In genomic region chr2:29455202-29455885, GRCh38 we compare ENCODE assay signal across 17 cellular contexts.
DNase-seq lines count a peak whose midpoint lies in the region; ATAC-seq, FAIRE-seq and TF ChIP-seq lines count a peak whose summit lies in the region.
"Had no signal": no experiment of that assay in that cellular context is flagged by ENCODE, and none has a peak within 500 bp of the region (broad histone marks: within the 10 kb centered on the region; RNA-seq: fewer than 3 reads in every experiment).

No MANE protein-coding gene starts in this region.

- BruUV-seq in Caco-2 (replicated peaks; lab: Mats Ljungman, UMichigan) (no TSS peak), PC-9 (replicated peaks; lab: Mats Ljungman, UMichigan) (no TSS peak)

- no peaks in the 10 kb centered on the region for H3F3A ChIP-seq in neural progenitor cell (ENCODE audit: low read depth)
- H3F3A ChIP-seq in PC-9 (ENCODE audit: insufficient read depth, low read depth): no peaks in the 10 kb centered on the region

- H3K9me3 Mint-ChIP-seq in neural progenitor cell (no peaks in the 10 kb centered on the region), Caco-2 (ENCODE audit: unreplicated experiment) (no peaks in the 10 kb centered on the region)
- H3K9me3 Mint-ChIP-seq: activated T-cell treated with anti-CD3 and anti-CD28 coated beads, Interleukin-2, amount 50 U/mL, for 24 hours had no signal

- DNase-seq in DMS79 treated with DMSO at 0.1 percent for 48 hours (lab: John Stamatoyannopoulos, UW) (peak; percentile 47), NCI-H2227 treated with DMSO at 0.1 percent for 48 hours (lab: John Stamatoyannopoulos, UW) (peak; percentile 83), H1 (ENCODE audit: low read depth in 1 of 2, low spot score in 2 of 2) (no peak), neural progenitor cell (ENCODE audit: low spot score) (no peak), 8988T (no peak), Caco-2 (no peak), PC-9 (no peak)
- DNase-seq: activated CD4-positive, CD25-positive, alpha-beta regulatory T cell treated with anti-CD3 and anti-CD28 coated beads, Interleukin-2, amount 50 U/mL, for 72 hours; activated T-cell treated with anti-CD3 and anti-CD28 coated beads, Interleukin-2, amount 50 U/mL, for 24 hours; DND-41; posterior cingulate gyrus; T-helper 1 cell had no signal

- no peak for TF ChIP-seq RAD21 in H1 (IDR thresholded peaks at IDR 0.05 in 1 of 2, conservative IDR thresholded peaks at IDR 0.05 in 1 of 2; ENCODE audit: low read depth in 2 of 2, low read length in 2 of 2)

- H2BK5ac ChIP-seq in H1 (ENCODE audit: low read depth, low read length): no peak overlapping the region

- H3K4me1 Mint-ChIP-seq in neural progenitor cell (peaks cover 25% of the 10 kb centered on the region), Caco-2 (ENCODE audit: low read depth, unreplicated experiment) (no peaks in the 10 kb centered on the region)

- no peaks in the 10 kb centered on the region for H3K79me1 ChIP-seq in H1 (ENCODE audit: low read depth, low read length)

- H3K4ac ChIP-seq in H1 (replicated peaks; ENCODE audit: insufficient read length, low read depth, low read length): no peak overlapping the region

- H2BK20ac ChIP-seq in H1 (ENCODE audit: low read length): no peak overlapping the region

- no peaks in the 10 kb centered on the region for H3K36me3 ChIP-seq in H1 (ENCODE audit: control insufficient read depth in 2 of 4, insufficient read depth in 4 of 4, low read length in 3 of 4)
- no peaks in the 10 kb centered on the region for H3K36me3 ChIP-seq in neural progenitor cell
- no peaks in the 10 kb centered on the region for H3K36me3 ChIP-seq in Caco-2 (ENCODE audit: control insufficient read depth, insufficient read depth, low read length)
- H3K36me3 ChIP-seq in PC-9 (ENCODE audit: low read depth): no peaks in the 10 kb centered on the region
- H3K36me3 ChIP-seq: gastroesophageal sphincter, tibial nerve had no signal

- H3K4me2 ChIP-seq in H1 (ENCODE audit: insufficient read depth in 1 of 2, low read depth in 2 of 2, low read length in 2 of 2) (no peak overlapping the region), neural progenitor cell (no peak overlapping the region), PC-9 (no peak overlapping the region)

- H3K27ac ChIP-seq in H1 (ENCODE audit: low read depth, low read length): no peak overlapping the region
- no peak overlapping the region for H3K27ac ChIP-seq in neural progenitor cell
- H3K27ac ChIP-seq in PC-9: no peak overlapping the region
- H3K27ac ChIP-seq: gastroesophageal sphincter had no signal

- H4K8ac ChIP-seq in H1 (ENCODE audit: extremely low read depth, insufficient read depth, low read length): no peak overlapping the region

- no peaks in the 10 kb centered on the region for H3K27me3 ChIP-seq in H1 (replicated peaks in 1 of 4; ENCODE audit: control insufficient read depth in 3 of 4, extremely low read depth in 1 of 4, insufficient read depth in 3 of 4, low read length in 3 of 4)
- H3K27me3 ChIP-seq in neural progenitor cell: no peaks in the 10 kb centered on the region
- H3K27me3 ChIP-seq in Caco-2 (replicated peaks; ENCODE audit: control insufficient read depth, insufficient read depth, low read length): no peaks in the 10 kb centered on the region
- H3K27me3 ChIP-seq in PC-9 (ENCODE audit: insufficient read depth, low read depth): peaks cover 42% of the 10 kb centered on the region
- H3K27me3 ChIP-seq: gastroesophageal sphincter, tibial nerve had no signal

- H3K27ac Mint-ChIP-seq in neural progenitor cell (peak overlapping the region; percentile 16), Caco-2 (ENCODE audit: unreplicated experiment) (no peak overlapping the region)
- H3K27ac Mint-ChIP-seq: activated T-cell treated with anti-CD3 and anti-CD28 coated beads, Interleukin-2, amount 50 U/mL, for 24 hours had no signal

- H4K5ac ChIP-seq in H1 (ENCODE audit: insufficient read length, low read depth, low read length): no peak overlapping the region

- H2BK15ac ChIP-seq in H1 (ENCODE audit: low read length): peak overlapping the region; percentile 8; the same call in 1 of the 2 replicates

- H3K14ac ChIP-seq in H1 (ENCODE audit: insufficient read length): no peak overlapping the region

- H3K23ac ChIP-seq in H1 (ENCODE audit: insufficient read length): no peak overlapping the region

- no peaks in the 10 kb centered on the region for H3K36me3 Mint-ChIP-seq in neural progenitor cell
- no peaks in the 10 kb centered on the region for H3K36me3 Mint-ChIP-seq in Caco-2 (ENCODE audit: insufficient read depth, unreplicated experiment)

- FAIRE-seq in H1 (lab: Jason Lieb, UNC): no peak
- FAIRE-seq: GM12891, keratinocyte had no signal

- POLR2A ChIA-PET in H1 (lab: Charles Lee; ENCODE audit: partially characterized antibody): no interaction called here
- POLR2A ChIA-PET in Caco-2 (lab: Charles Lee): no interaction called here
- POLR2A ChIA-PET in PC-9 (lab: Charles Lee; ENCODE audit: unreplicated experiment): no interaction called here

- no peak overlapping the region for H3K56ac ChIP-seq in H1 (replicated peaks; ENCODE audit: insufficient read length, low read depth, low read length)

- H3K4me3 Mint-ChIP-seq in neural progenitor cell (no peak overlapping the region), Caco-2 (ENCODE audit: unreplicated experiment) (no peak overlapping the region)
- H3K4me3 Mint-ChIP-seq: activated T-cell treated with anti-CD3 and anti-CD28 coated beads, Interleukin-2, amount 50 U/mL, for 24 hours had no signal

- H4K91ac ChIP-seq in H1 (replicated peaks; ENCODE audit: insufficient read length, low read length): no peak overlapping the region

- H3K4me3 ChIP-seq in H1 (ENCODE audit: extremely low read depth in 1 of 4, insufficient read depth in 2 of 4, low read depth in 3 of 4, low read length in 4 of 4): no peak overlapping the region
- no peak overlapping the region for H3K4me3 ChIP-seq in neural progenitor cell
- H3K4me3 ChIP-seq in Caco-2 (ENCODE audit: low read depth, low read length): no peak overlapping the region
- no peak overlapping the region for H3K4me3 ChIP-seq in PC-9
- H3K4me3 ChIP-seq: gastroesophageal sphincter, tibial nerve had no signal

- CTCF ChIA-PET in H1 (lab: Charles Lee; ENCODE audit: partially characterized antibody) (interaction anchor here (0.6 to 0.8 kb wide), 2 partner anchors 266 to 393 kb away, joined by 3 read pairs; no protein-coding TSS in a partner anchor), Caco-2 (lab: Charles Lee) (no interaction called here), PC-9 (lab: Charles Lee) (no interaction called here)

- no peaks in the 10 kb centered on the region for H3K4me1 ChIP-seq in H1 (replicated peaks in 1 of 4; ENCODE audit: control insufficient read depth in 3 of 4, insufficient read depth in 4 of 4, low read length in 3 of 4)
- H3K4me1 ChIP-seq in neural progenitor cell: peaks cover 10% of the 10 kb centered on the region
- H3K4me1 ChIP-seq in Caco-2: no peaks in the 10 kb centered on the region
- no peaks in the 10 kb centered on the region for H3K4me1 ChIP-seq in PC-9 (replicated peaks; ENCODE audit: insufficient read depth)
- H3K4me1 ChIP-seq: gastroesophageal sphincter had no signal

- H3K9me2 ChIP-seq in PC-9 (ENCODE audit: insufficient read depth): no peaks in the 10 kb centered on the region

- no peak overlapping the region for H2AK5ac ChIP-seq in H1 (ENCODE audit: low read depth, low read length)

- TF ChIP-seq POLR2A in H1 (IDR thresholded peaks at IDR 0.05; ENCODE audit: control extremely low read depth in 1 of 2, low read depth in 2 of 2, low read length in 2 of 2): no peak

- 95% methylated on average over 6 of the region's 6 CpGs; no CpG with 5 or more reads in 1 of the 2 experiments for WGBS in H1 (ENCODE audit: extremely low coverage in 1 of 2, insufficient coverage in 1 of 2, insufficient read length in 1 of 2, insufficient replicate concordance in 2 of 2, low coverage in 1 of 2, low lambda C conversion rate in 2 of 2, missing lambda C conversion rate in 1 of 2), 2 experiments

- no peak for TF ChIP-seq EP300 in H1 (IDR thresholded peaks at IDR 0.05; ENCODE audit: borderline replicate concordance in 1 of 2, low read depth in 2 of 2, low read length in 2 of 2)

- TF ChIP-seq CTCF in H1 (IDR thresholded peaks at IDR 0.05; ENCODE audit: control extremely low read depth in 1 of 3, insufficient read depth in 1 of 3, low read depth in 1 of 3, low read length in 3 of 3) (no peak), neural progenitor cell (IDR thresholded peaks at IDR 0.05) (no peak), Caco-2 (IDR thresholded peaks at IDR 0.05; ENCODE audit: insufficient read depth in 1 of 2, low read depth in 1 of 2, low read length in 1 of 2, severe bottlenecking in 1 of 2, unreplicated experiment in 1 of 2) (no peak), PC-9 (conservative IDR thresholded peaks at IDR 0.05) (no peak)

- no peak for ATAC-seq in HG03442 (IDR thresholded peaks at IDR 0.05; ENCODE audit: unreplicated experiment)
- ATAC-seq: gastroesophageal sphincter had no signal

- H2BK120ac ChIP-seq in H1 (replicated peaks; ENCODE audit: low read depth, low read length): no peak overlapping the region

- H4K20me1 ChIP-seq in H1 (replicated peaks in 1 of 2; ENCODE audit: control insufficient read depth in 1 of 2, insufficient read depth in 2 of 2, low read length in 2 of 2) (no peaks in the 10 kb centered on the region), neural progenitor cell (ENCODE audit: low read depth) (no peaks in the 10 kb centered on the region), PC-9 (ENCODE audit: insufficient read depth) (no peaks in the 10 kb centered on the region)

- no peak overlapping the region for H3K18ac ChIP-seq in H1 (ENCODE audit: extremely low read depth, low read length)

- H3K27me3 Mint-ChIP-seq in neural progenitor cell (ENCODE audit: insufficient read depth, low read depth) (no peaks in the 10 kb centered on the region), Caco-2 (ENCODE audit: insufficient read depth, unreplicated experiment) (peaks cover 20% of the 10 kb centered on the region)

- H3K23me2 ChIP-seq in H1 (ENCODE audit: low read depth, low read length): no peaks in the 10 kb centered on the region

- H3K9me3 ChIP-seq in H1 (ENCODE audit: insufficient read depth in 2 of 2, low read depth in 1 of 2, low read length in 1 of 2) (no peaks in the 10 kb centered on the region), neural progenitor cell (ENCODE audit: low read depth) (no peaks in the 10 kb centered on the region), Caco-2 (no peaks in the 10 kb centered on the region), PC-9 (ENCODE audit: insufficient read depth, low read depth) (no peaks in the 10 kb centered on the region)
- H3K9me3 ChIP-seq: gastroesophageal sphincter, tibial nerve had no signal

- intact Hi-C loops in Caco-2 (cut with micrococcal nuclease; ENCODE audit: unreplicated experiment): no loop called here
- intact Hi-C loops in PC-9 (cut with micrococcal nuclease; ENCODE audit: unreplicated experiment): no loop called here

- H3K9ac ChIP-seq in H1 (replicated peaks in 1 of 4; ENCODE audit: extremely low read depth in 1 of 4, low read depth in 3 of 4, low read length in 3 of 4): no peak overlapping the region
- no peak overlapping the region for H3K9ac ChIP-seq in neural progenitor cell

- H2AFZ ChIP-seq in H1 (ENCODE audit: low read length) (peak overlapping the region; percentile 79), neural progenitor cell (replicated peaks) (peak overlapping the region; percentile 29), PC-9 (no peak overlapping the region)

- no peak overlapping the region for H2BK12ac ChIP-seq in H1 (ENCODE audit: low read depth, low read length)

- no peaks in the 10 kb centered on the region for H3K79me2 ChIP-seq in H1 (ENCODE audit: control insufficient read depth in 1 of 2, insufficient read depth in 2 of 2, low read length in 2 of 2)
- no peaks in the 10 kb centered on the region for H3K79me2 ChIP-seq in neural progenitor cell (ENCODE audit: low read depth)
- no peaks in the 10 kb centered on the region for H3K79me2 ChIP-seq in PC-9 (ENCODE audit: low read depth)

Comparison
In these comparisons a context has a peak if more than half of its experiments do, and no peak if none do; other contexts are left out.
1. DNase-seq: peak in DMS79 treated with DMSO at 0.1 percent for 48 hours (single experiment) and NCI-H2227 treated with DMSO at 0.1 percent for 48 hours (single experiment); none in H1 (0 of 2), neural progenitor cell (single experiment), 8988T (single experiment), Caco-2 (0 of 2) and PC-9 (0 of 2).